Comparison of ENCODE assay signal across 3 cellular contexts in genomic region chr3:89467886-89468479, GRCh38.
TF ChIP-seq lines count a peak whose summit lies in the region.

No MANE protein-coding gene starts in this region.

TF ChIP-seq in liver, 16 proteins besides CTCF, POLR2A, EP300 and RAD21:
- TF ChIP-seq NR2F2 (IDR thresholded peaks at IDR 0.05) = peak; percentile 92
- peak; percentile 25 for TF ChIP-seq SP1 (IDR thresholded peaks at IDR 0.05)
- no peak for TF ChIP-seq TAF1 (conservative IDR thresholded peaks at IDR 0.05)
- TF ChIP-seq RXRA (IDR thresholded peaks at IDR 0.05) = peak; percentile 59 to 63

TF ChIP-seq in HepG2, 621 proteins besides CTCF, POLR2A, EP300 and RAD21 (continues in another document):
- TF ChIP-seq FOXO1 (CRISPR knock-in tag; IDR thresholded peaks at IDR 0.05) (no peak), ZBTB46 (CRISPR knock-in tag; IDR thresholded peaks at IDR 0.05; ENCODE audit: borderline replicate concordance) (no peak), GLI4 (CRISPR knock-in tag; IDR thresholded peaks at IDR 0.05; ENCODE audit: borderline replicate concordance) (no peak), RFX5 (IDR thresholded peaks at IDR 0.05; ENCODE audit: low read depth, low read length) (no peak), HCFC1 (IDR thresholded peaks at IDR 0.05; ENCODE audit: low read depth, low read length) (no peak), TP53 (CRISPR knock-in tag; conservative IDR thresholded peaks at IDR 0.05) (no peak), ZNF790 (CRISPR knock-in tag; IDR thresholded peaks at IDR 0.05; ENCODE audit: borderline replicate concordance) (no peak), MTA3 (CRISPR knock-in tag; IDR thresholded peaks at IDR 0.05) (no peak), ARNTL (CRISPR knock-in tag; IDR thresholded peaks at IDR 0.05) (no peak)
- TF ChIP-seq, protein P1, sequence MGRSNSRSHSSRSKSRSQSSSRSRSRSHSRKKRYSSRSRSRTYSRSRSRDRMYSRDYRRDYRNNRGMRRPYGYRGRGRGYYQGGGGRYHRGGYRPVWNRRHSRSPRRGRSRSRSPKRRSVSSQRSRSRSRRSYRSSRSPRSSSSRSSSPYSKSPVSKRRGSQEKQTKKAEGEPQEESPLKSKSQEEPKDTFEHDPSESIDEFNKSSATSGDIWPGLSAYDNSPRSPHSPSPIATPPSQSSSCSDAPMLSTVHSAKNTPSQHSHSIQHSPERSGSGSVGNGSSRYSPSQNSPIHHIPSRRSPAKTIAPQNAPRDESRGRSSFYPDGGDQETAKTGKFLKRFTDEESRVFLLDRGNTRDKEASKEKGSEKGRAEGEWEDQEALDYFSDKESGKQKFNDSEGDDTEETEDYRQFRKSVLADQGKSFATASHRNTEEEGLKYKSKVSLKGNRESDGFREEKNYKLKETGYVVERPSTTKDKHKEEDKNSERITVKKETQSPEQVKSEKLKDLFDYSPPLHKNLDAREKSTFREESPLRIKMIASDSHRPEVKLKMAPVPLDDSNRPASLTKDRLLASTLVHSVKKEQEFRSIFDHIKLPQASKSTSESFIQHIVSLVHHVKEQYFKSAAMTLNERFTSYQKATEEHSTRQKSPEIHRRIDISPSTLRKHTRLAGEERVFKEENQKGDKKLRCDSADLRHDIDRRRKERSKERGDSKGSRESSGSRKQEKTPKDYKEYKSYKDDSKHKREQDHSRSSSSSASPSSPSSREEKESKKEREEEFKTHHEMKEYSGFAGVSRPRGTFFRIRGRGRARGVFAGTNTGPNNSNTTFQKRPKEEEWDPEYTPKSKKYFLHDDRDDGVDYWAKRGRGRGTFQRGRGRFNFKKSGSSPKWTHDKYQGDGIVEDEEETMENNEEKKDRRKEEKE (IDR thresholded peaks at IDR 0.05) = no peak
- TF ChIP-seq, protein P2, sequence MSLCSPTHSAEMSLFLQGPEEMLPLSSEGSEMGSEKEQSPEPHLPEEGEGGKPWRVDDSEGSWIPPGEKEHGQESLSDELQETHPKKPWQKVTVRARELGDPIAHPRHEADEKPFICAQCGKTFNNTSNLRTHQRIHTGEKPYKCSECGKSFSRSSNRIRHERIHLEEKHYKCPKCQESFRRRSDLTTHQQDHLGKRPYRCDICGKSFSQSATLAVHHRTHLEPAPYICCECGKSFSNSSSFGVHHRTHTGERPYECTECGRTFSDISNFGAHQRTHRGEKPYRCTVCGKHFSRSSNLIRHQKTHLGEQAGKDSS (CRISPR knock-in tag; IDR thresholded peaks at IDR 0.05; ENCODE audit: borderline replicate concordance, low read depth) = no peak

TF ChIP-seq in H1, 55 proteins besides CTCF, POLR2A, EP300 and RAD21:
- no peak for TF ChIP-seq POLR2AphosphoS5 (IDR thresholded peaks at IDR 0.05; ENCODE audit: low read depth, low read length)
- TF ChIP-seq MAFK (IDR thresholded peaks at IDR 0.05; ENCODE audit: low read depth, low read length) = no peak
- TF ChIP-seq CBX5 (IDR thresholded peaks at IDR 0.05; ENCODE audit: low read depth, low read length) = no peak
- no peak for TF ChIP-seq TBP (IDR thresholded peaks at IDR 0.05; ENCODE audit: low read depth, low read length)
- TF ChIP-seq KDM1A (IDR thresholded peaks at IDR 0.05; ENCODE audit: borderline replicate concordance, low read length) = no peak
- no peak for TF ChIP-seq RBBP5 (IDR thresholded peaks at IDR 0.05; ENCODE audit: borderline replicate concordance, low read depth, low read length)
- no peak for TF ChIP-seq NRF1 (IDR thresholded peaks at IDR 0.05; ENCODE audit: low read depth, low read length)
- no peak for TF ChIP-seq GABPA (IDR thresholded peaks at IDR 0.05; ENCODE audit: borderline replicate concordance, insufficient read depth, low read length)
- TF ChIP-seq SAP30 (IDR thresholded peaks at IDR 0.05; ENCODE audit: insufficient read depth, insufficient replicate concordance, low read length) = no peak
- TF ChIP-seq SUZ12 (IDR thresholded peaks at IDR 0.05; ENCODE audit: low read length) = no peak
- TF ChIP-seq, protein P3, sequence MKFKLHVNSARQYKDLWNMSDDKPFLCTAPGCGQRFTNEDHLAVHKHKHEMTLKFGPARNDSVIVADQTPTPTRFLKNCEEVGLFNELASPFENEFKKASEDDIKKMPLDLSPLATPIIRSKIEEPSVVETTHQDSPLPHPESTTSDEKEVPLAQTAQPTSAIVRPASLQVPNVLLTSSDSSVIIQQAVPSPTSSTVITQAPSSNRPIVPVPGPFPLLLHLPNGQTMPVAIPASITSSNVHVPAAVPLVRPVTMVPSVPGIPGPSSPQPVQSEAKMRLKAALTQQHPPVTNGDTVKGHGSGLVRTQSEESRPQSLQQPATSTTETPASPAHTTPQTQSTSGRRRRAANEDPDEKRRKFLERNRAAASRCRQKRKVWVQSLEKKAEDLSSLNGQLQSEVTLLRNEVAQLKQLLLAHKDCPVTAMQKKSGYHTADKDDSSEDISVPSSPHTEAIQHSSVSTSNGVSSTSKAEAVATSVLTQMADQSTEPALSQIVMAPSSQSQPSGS (IDR thresholded peaks at IDR 0.05; ENCODE audit: low read length) = no peak
- no peak for TF ChIP-seq BRCA1 (IDR thresholded peaks at IDR 0.05; ENCODE audit: low read depth, low read length)
- TF ChIP-seq TCF12 (IDR thresholded peaks at IDR 0.05; ENCODE audit: low read depth, low read length) = no peak
- TF ChIP-seq SP2 (IDR thresholded peaks at IDR 0.05; ENCODE audit: low read length) = no peak
- TF ChIP-seq ASH2L (IDR thresholded peaks at IDR 0.05; ENCODE audit: low read length) = no peak
- TF ChIP-seq ATF3 (IDR thresholded peaks at IDR 0.05; ENCODE audit: insufficient read depth, low read depth, low read length) = no peak
- TF ChIP-seq SIX5 (IDR thresholded peaks at IDR 0.05; ENCODE audit: low read depth, low read length) = no peak
- TF ChIP-seq KDM4A (IDR thresholded peaks at IDR 0.05; ENCODE audit: low read depth, low read length, severe bottlenecking) = no peak
- TF ChIP-seq TEAD4 (IDR thresholded peaks at IDR 0.05; ENCODE audit: low read depth, low read length) = no peak
TF ChIP-seq in H1: peak in this region for 0.
